In the genomic region with DNA sequence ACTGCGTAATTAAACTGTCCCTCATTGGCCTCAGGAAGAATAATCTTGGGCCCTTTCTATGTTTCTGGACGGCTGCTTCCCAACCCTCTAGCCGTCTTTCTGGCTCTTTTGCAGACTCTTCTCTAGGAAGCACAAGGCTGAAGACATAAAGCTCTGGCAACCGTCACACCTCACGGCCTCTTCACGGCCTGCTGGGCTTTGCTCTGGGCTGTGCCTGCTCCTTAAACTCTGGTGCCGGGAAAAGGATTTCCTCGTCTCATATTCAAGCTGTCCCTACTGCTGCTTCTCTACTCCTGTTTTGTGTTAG, we compare ENCODE assay signal across 8 cellular contexts. TPM values are rescaled to one million over a fixed set of nuclear protein-coding genes. Genes with fewer than 3 reads are reported as not detected.
DNase-seq lines count a peak whose midpoint lies in the region; ATAC-seq, FAIRE-seq and TF ChIP-seq lines count a peak whose summit lies in the region.

No MANE protein-coding gene starts in this region.

- in situ Hi-C loops in HAP-1 (cut with MboI; ENCODE audit: low sequenced_read_pairs), result no loop called here

- intact Hi-C loops in Right ventricle myocardium inferior (cut with DNase I) (no loop called here), cardiac septum (cut with DNase I) (loop anchor here (5.0 kb wide), 1 partner anchor 49 kb away; no protein-coding TSS in a partner anchor), aorta (cut with DNase I) (no loop called here)

- H3K27ac ChIP-seq in mucosa of rectum (ENCODE audit: low read depth in 2 of 2, low read length in 2 of 2), result peak overlapping the region; percentile 68 to 76
- no peak overlapping the region for H3K27ac ChIP-seq in aorta (ENCODE audit: low read depth in 1 of 2, low read length in 2 of 2)

- peaks cover 3% of the 10 kb centered on the region for H3K36me3 Mint-ChIP-seq in brain

- H3K9me3 Mint-ChIP-seq in brain, result peaks cover 0 to 2% (median 0%) of the 10 kb centered on the region in 5 experiments

- TF ChIP-seq CTCF in brain (conservative IDR thresholded peaks at IDR 0.05), result no peak

- H3K4me3 ChIP-seq in mucosa of rectum (ENCODE audit: low read length in 2 of 2) (peak overlapping the region; percentile 25 to 65), aorta (ENCODE audit: low read length in 2 of 2) (no peak overlapping the region), HAP-1 (no peak overlapping the region)

- peaks cover 29% of the 10 kb centered on the region for H3K4me1 Mint-ChIP-seq in brain

- ATAC-seq in Right ventricle myocardium inferior (peak; percentile 61), aorta (ENCODE audit: low FRiP score) (peak; percentile 58), GM18858 (IDR thresholded peaks at IDR 0.05; ENCODE audit: unreplicated experiment) (no peak)

- H3K36me3 ChIP-seq in mucosa of rectum (ENCODE audit: control insufficient read depth in 2 of 2, insufficient read depth in 2 of 2, low read length in 2 of 2) (no peaks in the 10 kb centered on the region), aorta (ENCODE audit: control insufficient read depth in 1 of 2, insufficient read depth in 2 of 2, low read length in 1 of 2) (no peaks in the 10 kb centered on the region), HAP-1 (replicated peaks) (no peaks in the 10 kb centered on the region)

- H3K4me3 Mint-ChIP-seq in brain, result peak overlapping the region in 1 of 5 experiments; percentile 16

- peak overlapping the region; percentile 27 to 60 for H3K9ac ChIP-seq in mucosa of rectum (ENCODE audit: low read depth in 1 of 2, low read length in 2 of 2)

- H3K27me3 ChIP-seq in mucosa of rectum (ENCODE audit: control insufficient read depth in 2 of 2, insufficient read depth in 2 of 2, low read length in 2 of 2), result no peaks in the 10 kb centered on the region
- no peaks in the 10 kb centered on the region for H3K27me3 ChIP-seq in aorta (ENCODE audit: control insufficient read depth in 1 of 2, insufficient read depth in 2 of 2, low read length in 1 of 2)
- H3K27me3 ChIP-seq in HAP-1 (ENCODE audit: low read depth), result no peaks in the 10 kb centered on the region

- H3K9me3 ChIP-seq in mucosa of rectum (ENCODE audit: control insufficient read depth in 2 of 2, low read length in 2 of 2) (no peaks in the 10 kb centered on the region), aorta (ENCODE audit: control insufficient read depth, low read length) (no peaks in the 10 kb centered on the region), HAP-1 (no peaks in the 10 kb centered on the region)

- TF ChIP-seq POLR2A in H54 (IDR thresholded peaks at IDR 0.05; ENCODE audit: low read depth, low read length), result no peak

- peaks cover 0 to 7% of the 10 kb centered on the region in 2 donors for H3K4me1 ChIP-seq in mucosa of rectum (ENCODE audit: control insufficient read depth in 2 of 2, insufficient read depth in 2 of 2, low read length in 2 of 2)
- H3K4me1 ChIP-seq in aorta (ENCODE audit: control insufficient read depth in 1 of 2, insufficient read depth in 2 of 2, low read length in 2 of 2), result peaks cover 8 to 45% of the 10 kb centered on the region in 2 donors
- H3K4me1 ChIP-seq in HAP-1, result no peaks in the 10 kb centered on the region

- peak overlapping the region in 3 of 5 experiments; percentile 5 to 78 (median 5) for H3K27ac Mint-ChIP-seq in brain

- H3K27me3 Mint-ChIP-seq in brain, result no peaks in the 10 kb centered on the region

- DNase-seq in Right ventricle myocardium inferior (ENCODE audit: missing footprints) (no peak), cardiac septum (ENCODE audit: low spot score) (no peak), aorta (no peak), H54 (ENCODE audit: insufficient read length, low spot score) (no peak), HAP-1 (ENCODE audit: low spot score in 2 of 2) (no peak)

- no peak for FAIRE-seq in H54 (lab: Jason Lieb, UNC)

- WGBS in aorta, 2 donors, result 57 to 61% methylated on average over 8 of the region's 8 CpGs

RNA-seq across cellular contexts. Expression of a gene that starts 36.0 kb away (rescaled TPM):
- total RNA-seq in Right ventricle myocardium inferior, result 19.4 TPM
- 20.9 TPM for total RNA-seq in cardiac septum
- 20.8 TPM for polyA plus RNA-seq in brain (ENCODE audit: insufficient read depth, low read depth, low replicate concordance)
- 100 to 1,000 TPM; 107 to 118 TPM for total RNA-seq in aorta
- polyA plus RNA-seq in aorta, result 10 to 100 TPM; 40.9 to 51.7 TPM

Comparison
In these comparisons a context has a peak if more than half of its experiments do, and no peak if none do; other contexts are left out.
1. H3K27ac ChIP-seq: peak in mucosa of rectum (2 of 2); none in aorta (0 of 2).
2. H3K4me3 ChIP-seq: peak in mucosa of rectum (2 of 2); none in aorta (0 of 2) and HAP-1 (single experiment).